Comparison of ENCODE assay signal across 8 cellular contexts in the genomic region with DNA sequence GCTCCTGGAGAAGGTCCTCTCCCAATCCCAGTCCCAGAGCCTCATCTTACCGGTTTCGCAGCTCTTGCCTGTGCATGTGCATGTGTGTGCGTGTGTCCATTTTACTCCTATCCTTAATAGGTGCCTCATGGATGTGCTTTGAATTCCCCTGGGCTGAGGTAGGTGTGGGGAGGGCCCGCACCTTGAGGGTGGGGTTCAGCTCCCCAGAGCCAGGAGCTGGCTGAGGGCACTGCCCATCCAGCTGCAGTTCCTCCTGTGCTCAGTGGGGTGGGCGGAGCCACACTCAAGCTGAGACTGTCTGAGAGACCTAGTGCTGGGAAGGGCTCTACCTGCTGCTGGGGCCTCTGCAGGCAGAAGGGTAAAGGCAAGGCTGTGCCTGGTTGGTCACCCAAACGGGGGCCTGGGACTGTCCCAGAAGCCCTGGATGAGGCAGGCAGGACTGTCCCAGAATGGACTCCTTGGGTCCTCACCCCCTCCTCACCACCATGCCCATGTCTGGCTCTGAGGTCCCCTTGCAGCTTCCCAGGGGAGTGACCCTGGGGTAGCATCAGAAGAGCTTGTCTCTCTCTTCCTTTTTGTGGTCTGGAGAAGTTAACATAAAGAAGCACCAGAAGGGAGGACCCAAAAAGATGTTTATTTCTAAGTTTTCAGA. TPM values are rescaled to one million over a fixed set of nuclear protein-coding genes. Genes with fewer than 3 reads are reported as not detected.
DNase-seq lines count a peak whose midpoint lies in the region; ATAC-seq lines count a peak whose summit lies in the region.

No MANE protein-coding gene starts in this region.

- ATAC-seq in GM18520 (IDR thresholded peaks at IDR 0.05; ENCODE audit: unreplicated experiment) (peak; percentile 51), HG02840 (IDR thresholded peaks at IDR 0.05; ENCODE audit: low FRiP score, unreplicated experiment) (peak; percentile 62), left colon (peak; percentile 93)

- intact Hi-C loops in left colon (cut with DNase I, micrococcal nuclease), result no loop called here

- DNase-seq in AG20443 (ENCODE audit: low spot score), result peak; percentile 43
- DNase-seq in OCI-M1 (lab: John Stamatoyannopoulos, UW), result peak; percentile 13
- peak; percentile 74 to 80 for DNase-seq in left colon
- DNase-seq in cerebellar nuclear complex (lab: John Stamatoyannopoulos, UW), result no peak
- DNase-seq in central memory CD4-positive, alpha-beta T cell, result no peak
- no peak for DNase-seq in NCI-H345 treated with DMSO at 0.1 percent for 48 hours (lab: John Stamatoyannopoulos, UW; ENCODE audit: unreplicated experiment)

RNA-seq across cellular contexts. Expression of a gene that starts 8.9 kb away (rescaled TPM):
- under 1 TPM; 0.18 to 0.25 TPM for total RNA-seq in left colon

RNA-seq across cellular contexts. Expression of a gene that starts 24.9 kb away (rescaled TPM):
- total RNA-seq in left colon, result 10 to 100 TPM; 26.9 to 33.5 TPM

Comparison
In these comparisons a context has a peak if more than half of its experiments do, and no peak if none do; other contexts are left out.
1. DNase-seq: peak in AG20443 (single experiment), OCI-M1 (single experiment) and left colon (2 of 2); none in cerebellar nuclear complex (0 of 2), central memory CD4-positive, alpha-beta T cell (single experiment) and NCI-H345 treated with DMSO at 0.1 percent for 48 hours (single experiment).
2. Peak in every context shown above with its lines, with median percentiles within 50 percentile points of each other: ATAC-seq.